Comparison of ENCODE assay signal across 26 cellular contexts in the genomic region with DNA sequence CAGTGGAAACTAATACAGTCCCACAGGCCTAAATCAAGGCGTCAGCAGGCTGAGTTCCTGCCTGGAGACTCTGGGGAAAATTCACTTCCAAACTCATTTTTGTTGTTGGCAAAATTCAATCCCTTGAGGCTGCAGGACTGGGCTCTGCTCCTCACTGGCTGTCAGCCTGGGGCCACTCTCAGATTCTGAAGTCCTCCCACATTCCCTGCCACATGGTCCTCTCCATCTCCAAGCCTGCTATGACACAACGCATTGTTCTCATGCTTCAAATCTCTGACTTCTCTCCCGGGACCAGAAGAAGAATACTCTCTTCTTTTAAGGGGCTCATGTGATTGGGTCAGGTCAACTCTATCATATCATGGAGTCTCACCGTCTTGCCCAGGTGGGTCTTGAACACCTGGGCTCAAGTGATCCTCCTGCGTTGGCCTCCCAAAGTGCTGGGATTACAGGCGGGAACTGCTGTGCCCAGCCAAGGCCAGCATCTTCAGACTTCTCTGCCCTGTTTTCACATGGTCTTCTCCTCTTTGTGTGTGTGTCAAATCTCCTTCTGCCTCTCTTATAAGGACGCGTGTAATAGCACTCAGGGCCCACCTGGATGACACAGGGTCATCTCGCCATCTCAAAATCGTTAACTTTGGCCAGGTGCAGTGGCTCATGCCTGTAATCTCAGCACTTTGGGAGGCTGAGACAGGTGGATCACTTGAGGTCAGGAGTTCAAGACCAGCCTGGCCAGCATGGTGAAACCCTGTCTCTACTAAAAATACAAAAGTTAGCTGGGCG.
"Had no signal": no experiment of that assay in that cellular context is flagged by ENCODE, and none has a peak within 500 bp of the region (broad histone marks: within the 10 kb centered on the region; RNA-seq: fewer than 3 reads in every experiment).

No MANE protein-coding gene starts in this region.

- H3K27me3 ChIP-seq: spleen, stomach, thyroid gland, upper lobe of left lung, vagina had no signal

- H3K9me3 ChIP-seq: psoas muscle, spleen, stomach, thyroid gland, upper lobe of left lung, vagina had no signal

- H3K4me3 ChIP-seq: psoas muscle, spleen, stomach, thyroid gland, upper lobe of left lung, vagina had no signal

- ATAC-seq: activated CD8-positive, alpha-beta memory T cell treated with anti-CD3 and anti-CD28 coated beads, Interleukin-2, amount 10 ng/mL, durations not matched to agents 7 days and 5 days; activated T-cell treated with anti-CD3 and anti-CD28 coated beads, Interleukin-2, amount 50 U/mL, for 72 hours; left colon; psoas muscle had no signal

- H3K4me1 Mint-ChIP-seq: neural crest cell had no signal

- H3K27me3 Mint-ChIP-seq: activated CD4-positive, alpha-beta memory T cell treated with anti-CD3 and anti-CD28 coated beads, Interleukin-2, amount 10 ng/mL, durations not matched to agents 7 days and 5 days; activated CD8-positive, alpha-beta memory T cell treated with anti-CD3 and anti-CD28 coated beads, Interleukin-2, amount 10 ng/mL, durations not matched to agents 7 days and 5 days had no signal

- H3K27ac ChIP-seq: parathyroid adenoma, psoas muscle, stomach, thyroid gland, vagina had no signal

- H3K4me3 Mint-ChIP-seq: activated CD4-positive, alpha-beta memory T cell treated with anti-CD3 and anti-CD28 coated beads, Interleukin-2, amount 10 ng/mL, durations not matched to agents 7 days and 5 days; activated CD8-positive, alpha-beta memory T cell treated with anti-CD3 and anti-CD28 coated beads, Interleukin-2, amount 10 ng/mL, durations not matched to agents 7 days and 5 days; activated T-cell treated with anti-CD3 and anti-CD28 coated beads, Interleukin-2, amount 50 U/mL, for 72 hours; immature natural killer cell; neural crest cell had no signal

- H3K9ac ChIP-seq: parathyroid adenoma had no signal

- H3K27ac Mint-ChIP-seq: activated CD8-positive, alpha-beta memory T cell treated with anti-CD3 and anti-CD28 coated beads, Interleukin-2, amount 10 ng/mL, durations not matched to agents 7 days and 5 days; activated T-cell treated with anti-CD3 and anti-CD28 coated beads, Interleukin-2, amount 50 U/mL, for 72 hours had no signal

- H3K9me3 Mint-ChIP-seq: activated CD4-positive, alpha-beta memory T cell treated with anti-CD3 and anti-CD28 coated beads, Interleukin-2, amount 10 ng/mL, durations not matched to agents 7 days and 5 days; immature natural killer cell; neural crest cell had no signal

- DNase-seq: activated CD4-positive, alpha-beta memory T cell treated with anti-CD3 and anti-CD28 coated beads, Interleukin-2, amount 10 ng/mL, durations not matched to agents 7 days and 5 days; activated CD4-positive, alpha-beta T cell treated with anti-CD3 and anti-CD28 coated beads for 4 hours; activated CD4-positive, CD25-positive, alpha-beta regulatory T cell; activated CD8-positive, alpha-beta memory T cell treated with anti-CD3 and anti-CD28 coated beads, Interleukin-2, amount 10 ng/mL, durations not matched to agents 7 days and 5 days; activated effector memory CD4-positive, alpha-beta T cell treated with Interleukin-2 at 50 U/mL for 16 hours; activated naive CD4-positive, alpha-beta T cell treated with Interleukin-2 at 50 U/mL for 16 hours; activated T-cell treated with anti-CD3 and anti-CD28 coated beads, Interleukin-2, amount 50 U/mL, for 72 hours; amygdala; caudate nucleus; cortex of kidney; foreskin fibroblast; head of caudate nucleus; hippocampal formation; immature natural killer cell; kidney; left colon; mammary epithelial cell; occipital lobe; psoas muscle; spleen; stomach; thyroid gland; upper lobe of left lung had no signal

- H3K36me3 ChIP-seq: thyroid gland, upper lobe of left lung, vagina had no signal

- H2AFZ ChIP-seq: parathyroid adenoma had no signal

- H3K4me1 ChIP-seq: parathyroid adenoma, psoas muscle, stomach, thyroid gland, vagina had no signal

- H3K79me2 ChIP-seq: parathyroid adenoma had no signal
